In genomic region chr9:22308177-22308576, GRCh38 we compare ENCODE assay signal across 21 cellular contexts.
DNase-seq lines count a peak whose midpoint lies in the region; ATAC-seq, FAIRE-seq and TF ChIP-seq lines count a peak whose summit lies in the region.
"Had no signal": no experiment of that assay in that cellular context is flagged by ENCODE, and none has a peak within 500 bp of the region (broad histone marks: within the 10 kb centered on the region; RNA-seq: fewer than 3 reads in every experiment).

No MANE protein-coding gene starts in this region.

- no peaks in the 10 kb centered on the region for H3K79me2 ChIP-seq in H9 (ENCODE audit: insufficient read depth, low read length)

- H2BK5ac ChIP-seq in H9 (ENCODE audit: insufficient read length, low read length) = no peak overlapping the region

- H3K4me2 ChIP-seq in A549 (peak overlapping the region; percentile 2; the same call in 2 of the 3 replicates), H9 (ENCODE audit: insufficient read depth, insufficient read length, low read length) (no peak overlapping the region)
- H3K4me2 ChIP-seq: KMS-11 had no signal

- no peak overlapping the region for H2BK15ac ChIP-seq in H9 (ENCODE audit: low read depth, low read length)

- H3K56ac ChIP-seq in H9 (ENCODE audit: insufficient read length, low read depth, low read length) = no peak overlapping the region

- H3K14ac ChIP-seq in H9 (ENCODE audit: insufficient read depth, low read length) = no peak overlapping the region

- no peak for TF ChIP-seq EP300 in A549 (IDR thresholded peaks at IDR 0.05)

- H4K91ac ChIP-seq in H9 (ENCODE audit: insufficient read length, low read depth, low read length) = no peak overlapping the region

- CTCF ChIA-PET in A549 (lab: Yijun Ruan, JAX) = interaction anchor here (0.7 to 1.8 kb wide), 5 partner anchors 30 to 496 kb away, joined by 3 to 16 read pairs (median 8); no protein-coding TSS in a partner anchor
- CTCF ChIA-PET in activated CD4-positive, alpha-beta memory T cell treated with anti-CD3 and anti-CD28 coated beads, Interleukin-2, amount 10 ng/mL, durations not matched to agents 7 days and 5 days (lab: Charles Lee) = interaction anchor here (0.6 kb wide), 1 partner anchor 1356 kb away, joined by 3 read pairs; no protein-coding TSS in a partner anchor

- H3K4ac ChIP-seq in H9 (ENCODE audit: low read depth, low read length) = no peak overlapping the region

- no peaks in the 10 kb centered on the region for H3K79me1 ChIP-seq in H9 (ENCODE audit: insufficient read depth, low read depth, low read length, poor library complexity, severe bottlenecking)

- H3K27me3 ChIP-seq in H9 (ENCODE audit: insufficient read depth, low read length) = no peaks in the 10 kb centered on the region
- no peaks in the 10 kb centered on the region for H3K27me3 ChIP-seq in kidney epithelial cell (ENCODE audit: control insufficient read depth, insufficient read depth, low read length)
- H3K27me3 ChIP-seq: body of pancreas had no signal

- no peak overlapping the region for H4K8ac ChIP-seq in H9 (replicated peaks; ENCODE audit: insufficient read length, low read depth, low read length)

- H2BK20ac ChIP-seq in H9 (ENCODE audit: low read depth, low read length, poor library complexity, severe bottlenecking) = no peak overlapping the region

- no peak overlapping the region for H3K27ac Mint-ChIP-seq in H9
- no peak overlapping the region for H3K27ac Mint-ChIP-seq in activated CD4-positive, alpha-beta memory T cell treated with anti-CD3 and anti-CD28 coated beads, Interleukin-2, amount 10 ng/mL, durations not matched to agents 7 days and 5 days
- H3K27ac Mint-ChIP-seq: activated B cell treated with CpG ODN at 0.5 μM for 24 hours; activated naive CD8-positive, alpha-beta T cell treated with anti-CD3 and anti-CD28 coated beads for 36 hours; activated T-helper 1 cell treated with anti-CD3 and anti-CD28 coated beads, Interleukin-12 subunit alpha, Interleukin-12 subunit beta, Interleukin-2, Interleukin-4 antibody, amounts not matched to agents 30 ng/mL and 10 ng/mL and 1 ng/mL, durations not matched to agents 14 hours and 24 hours and 36 hours had no signal

- no peak overlapping the region for H2AFZ ChIP-seq in H9 (ENCODE audit: low read length)

- no peak overlapping the region for H2AK5ac ChIP-seq in H9 (ENCODE audit: insufficient read length, low read length)

- H4K5ac ChIP-seq in H9 (ENCODE audit: insufficient read length, low read depth, low read length) = no peak overlapping the region

- peak; percentile 22; the same call in 1 of the 3 replicates for TF ChIP-seq CTCF in A549 (IDR thresholded peaks at IDR 0.05)
- TF ChIP-seq CTCF in H9 (conservative IDR thresholded peaks at IDR 0.05) = peak; percentile 36; the same call in 2 of the 3 replicates
- peak; percentile 40 for TF ChIP-seq CTCF in kidney epithelial cell (IDR thresholded peaks at IDR 0.05; ENCODE audit: insufficient read depth, low read length, poor library complexity, severe bottlenecking)

- H3K4me1 Mint-ChIP-seq in H9 = peaks cover 0 to 2% of the 10 kb centered on the region in 2 experiments; a peak in 1 of 4 replicates
- H3K4me1 Mint-ChIP-seq in activated CD4-positive, alpha-beta memory T cell treated with anti-CD3 and anti-CD28 coated beads, Interleukin-2, amount 10 ng/mL, durations not matched to agents 7 days and 5 days = no peaks in the 10 kb centered on the region
- H3K4me1 Mint-ChIP-seq: activated B cell treated with CpG ODN at 0.5 μM for 24 hours; activated naive CD8-positive, alpha-beta T cell treated with anti-CD3 and anti-CD28 coated beads for 36 hours had no signal

- H3K36me3 Mint-ChIP-seq in H9 (ENCODE audit: insufficient read depth in 1 of 3, low read depth in 3 of 3) = peaks cover 0 to 12% (median 0%) of the 10 kb centered on the region in 3 experiments; a peak in 4 of 7 replicates
- no peaks in the 10 kb centered on the region for H3K36me3 Mint-ChIP-seq in activated CD4-positive, alpha-beta memory T cell treated with anti-CD3 and anti-CD28 coated beads, Interleukin-2, amount 10 ng/mL, durations not matched to agents 7 days and 5 days (ENCODE audit: low read depth)
- H3K36me3 Mint-ChIP-seq: activated naive CD8-positive, alpha-beta T cell treated with anti-CD3 and anti-CD28 coated beads for 36 hours had no signal

- no peaks in the 10 kb centered on the region for H3K27me3 Mint-ChIP-seq in H9 (ENCODE audit: low read depth)
- peaks cover 12% of the 10 kb centered on the region for H3K27me3 Mint-ChIP-seq in activated CD4-positive, alpha-beta memory T cell treated with anti-CD3 and anti-CD28 coated beads, Interleukin-2, amount 10 ng/mL, durations not matched to agents 7 days and 5 days

- DNase-seq in A549 (ENCODE audit: low read depth in 1 of 2, low spot score in 1 of 2) (peak in 1 of 2 experiments; percentile 42), H9 (no peak), NCI-H774 (lab: John Stamatoyannopoulos, UW) (peak; percentile 19), kidney epithelial cell (ENCODE audit: low read depth) (peak; percentile 12), NCI-H1417 (lab: John Stamatoyannopoulos, UW) (no peak), T-helper 9 cell (no peak)
- DNase-seq in activated CD4-positive, alpha-beta memory T cell treated with anti-CD3 and anti-CD28 coated beads, Interleukin-2, amount 10 ng/mL, durations not matched to agents 7 days and 5 days = no peak
- DNase-seq: activated B cell treated with CpG ODN at 0.5 μM for 24 hours; activated CD8-positive, alpha-beta memory T cell treated with anti-CD3 and anti-CD28 coated beads for 24 hours; activated naive CD8-positive, alpha-beta T cell treated with anti-CD3 and anti-CD28 coated beads for 36 hours; foreskin fibroblast; mucosa of descending colon; NCI-H1417 treated with DMSO at 0.1 percent for 48 hours had no signal

- no peaks in the 10 kb centered on the region for H3K23me2 ChIP-seq in H9 (ENCODE audit: insufficient read length, low read depth, low read length, poor library complexity, severe bottlenecking)

- H2BK120ac ChIP-seq in H9 (ENCODE audit: low read depth, low read length, poor library complexity, severe bottlenecking) = no peak overlapping the region

- no peaks in the 10 kb centered on the region for H4K20me1 ChIP-seq in H9 (ENCODE audit: control insufficient read depth, insufficient read depth, insufficient read length)

- no peaks in the 10 kb centered on the region for H3K9me3 ChIP-seq in A549
- H3K9me3 ChIP-seq in H9 (ENCODE audit: control insufficient read depth, low read depth, low read length) = no peaks in the 10 kb centered on the region
- H3K9me3 ChIP-seq: body of pancreas, mucosa of descending colon had no signal

- no peak overlapping the region for H3K4me3 Mint-ChIP-seq in H9
- H3K4me3 Mint-ChIP-seq in activated CD4-positive, alpha-beta memory T cell treated with anti-CD3 and anti-CD28 coated beads, Interleukin-2, amount 10 ng/mL, durations not matched to agents 7 days and 5 days = no peak overlapping the region
- H3K4me3 Mint-ChIP-seq: activated B cell treated with CpG ODN at 0.5 μM for 24 hours; activated naive CD8-positive, alpha-beta T cell treated with anti-CD3 and anti-CD28 coated beads for 36 hours; activated T-helper 1 cell treated with anti-CD3 and anti-CD28 coated beads, Interleukin-12 subunit alpha, Interleukin-12 subunit beta, Interleukin-2, Interleukin-4 antibody, amounts not matched to agents 30 ng/mL and 10 ng/mL and 1 ng/mL, durations not matched to agents 14 hours and 24 hours and 36 hours had no signal

- H3K9me3 Mint-ChIP-seq in H9 = peaks cover 0 to 7% of the 10 kb centered on the region in 2 experiments; a peak in 1 of 5 replicates
- H3K9me3 Mint-ChIP-seq in activated CD4-positive, alpha-beta memory T cell treated with anti-CD3 and anti-CD28 coated beads, Interleukin-2, amount 10 ng/mL, durations not matched to agents 7 days and 5 days = no peaks in the 10 kb centered on the region
- H3K9me3 Mint-ChIP-seq: activated T-helper 1 cell treated with anti-CD3 and anti-CD28 coated beads, Interleukin-12 subunit alpha, Interleukin-12 subunit beta, Interleukin-2, Interleukin-4 antibody, amounts not matched to agents 30 ng/mL and 10 ng/mL and 1 ng/mL, durations not matched to agents 14 hours and 24 hours and 36 hours had no signal

- peaks cover 23% of the 10 kb centered on the region for H3K4me1 ChIP-seq in A549
- H3K4me1 ChIP-seq in H9 (ENCODE audit: insufficient read depth, low read length) = no peaks in the 10 kb centered on the region
- H3K4me1 ChIP-seq: body of pancreas had no signal

- H3K4me3 ChIP-seq in A549 (no peak overlapping the region), kidney epithelial cell (ENCODE audit: low read depth, low read length) (no peak overlapping the region)
- H3K4me3 ChIP-seq: body of pancreas, coronary artery, mucosa of descending colon had no signal

- no peak overlapping the region for H3K23ac ChIP-seq in H9 (ENCODE audit: insufficient read length, low read depth, low read length)

- FAIRE-seq in A549 (lab: Jason Lieb, UNC) = no peak
- FAIRE-seq: endothelial cell of umbilical vein, G401.6 had no signal

- TF ChIP-seq POLR2A in A549 (IDR thresholded peaks at IDR 0.05; ENCODE audit: low read length) = no peak

- no peak overlapping the region for H2BK12ac ChIP-seq in H9 (ENCODE audit: insufficient read length, low read depth, low read length)

- POLR2A ChIA-PET in A549 (lab: Yijun Ruan, JAX) = no interaction called here
- POLR2A ChIA-PET in activated CD4-positive, alpha-beta memory T cell treated with anti-CD3 and anti-CD28 coated beads, Interleukin-2, amount 10 ng/mL, durations not matched to agents 7 days and 5 days (lab: Charles Lee) = no interaction called here

- H3K27ac ChIP-seq in A549 (no peak overlapping the region; a peak in 1 of 6 replicates), H9 (ENCODE audit: insufficient read length, low read depth, low read length) (no peak overlapping the region)
- H3K27ac ChIP-seq: body of pancreas, coronary artery, KMS-11 had no signal

- H3K36me3 ChIP-seq in kidney epithelial cell (ENCODE audit: control insufficient read depth, insufficient read depth, low read length) = no peaks in the 10 kb centered on the region

- H3K9ac ChIP-seq in H9 (ENCODE audit: extremely low read depth, insufficient read length, low read length) = no peak overlapping the region
- H3K9ac ChIP-seq: KMS-11 had no signal

- peak; percentile 32 to 36; a peak in 4 of 5 replicates for TF ChIP-seq RAD21 in A549 (conservative IDR thresholded peaks at IDR 0.05 in 1 of 2, IDR thresholded peaks at IDR 0.05 in 1 of 2)

- no peak overlapping the region for H3T11ph ChIP-seq in H9 (ENCODE audit: low read length)

- H3K18ac ChIP-seq in H9 (ENCODE audit: insufficient read length, low read depth, low read length) = no peak overlapping the region

- ATAC-seq in A549 (no peak), HG02571 (IDR thresholded peaks at IDR 0.05; ENCODE audit: unreplicated experiment) (no peak)
- ATAC-seq: body of pancreas, mucosa of descending colon, Panc1 had no signal

TF ChIP-seq in A549, 52 proteins besides CTCF, POLR2A, EP300 and RAD21:
- no peak for TF ChIP-seq POLR2AphosphoS2 (conservative IDR thresholded peaks at IDR 0.05; ENCODE audit: low read length)
- TF ChIP-seq MAFK (IDR thresholded peaks at IDR 0.05; ENCODE audit: partially characterized antibody) = peak; percentile 38

Comparison
In these comparisons a context has a peak if more than half of its experiments do, and no peak if none do; other contexts are left out.
1. DNase-seq: peak in NCI-H774 (single experiment) and kidney epithelial cell (single experiment); none in H9 (single experiment), NCI-H1417 (0 of 3), T-helper 9 cell (single experiment) and activated CD4-positive, alpha-beta memory T cell treated with anti-CD3 and anti-CD28 coated beads, Interleukin-2, amount 10 ng/mL, durations not matched to agents 7 days and 5 days (single experiment).
2. Peak in every context shown above with its lines, with median percentiles within 50 percentile points of each other: CTCF ChIP-seq.